ENCODE assay signal across 8 cellular contexts in genomic region chr1:203324103-203325003, GRCh38. TPM values are rescaled to one million over a fixed set of nuclear protein-coding genes. Genes with fewer than 3 reads are reported as not detected.
DNase-seq lines count a peak whose midpoint lies in the region; ATAC-seq and TF ChIP-seq lines count a peak whose summit lies in the region.

No MANE protein-coding gene starts in this region.

- DNase-seq in activated CD8-positive, alpha-beta memory T cell treated with anti-CD3 and anti-CD28 coated beads, Interleukin-2, amount 10 ng/mL, durations not matched to agents 7 days and 5 days: no peak
- no peak for DNase-seq in activated CD8-positive, alpha-beta memory T cell treated with anti-CD3 and anti-CD28 coated beads, Interleukin-2, amount 50 U/mL, for 48 hours
- DNase-seq in activated CD4-positive, alpha-beta memory T cell treated with anti-CD3 and anti-CD28 coated beads, Interleukin-2, amount 10 ng/mL, durations not matched to agents 7 days and 5 days: peak; percentile 34
- no peak for DNase-seq in GM13976 (ENCODE audit: low spot score)
- no peak for DNase-seq in posterior vena cava (ENCODE audit: low spot score)

- ATAC-seq in activated CD8-positive, alpha-beta memory T cell treated with anti-CD3 and anti-CD28 coated beads, Interleukin-2, amount 10 ng/mL, durations not matched to agents 7 days and 5 days: no peak
- ATAC-seq in GM19452 (IDR thresholded peaks at IDR 0.05; ENCODE audit: unreplicated experiment): no peak

- no peaks in the 10 kb centered on the region for H3K27me3 Mint-ChIP-seq in activated CD8-positive, alpha-beta memory T cell treated with anti-CD3 and anti-CD28 coated beads, Interleukin-2, amount 10 ng/mL, durations not matched to agents 7 days and 5 days
- H3K27me3 Mint-ChIP-seq in activated CD4-positive, alpha-beta memory T cell treated with anti-CD3 and anti-CD28 coated beads, Interleukin-2, amount 10 ng/mL, durations not matched to agents 7 days and 5 days: no peaks in the 10 kb centered on the region

- CTCF ChIA-PET in activated CD8-positive, alpha-beta memory T cell treated with anti-CD3 and anti-CD28 coated beads, Interleukin-2, amount 10 ng/mL, durations not matched to agents 7 days and 5 days (lab: Charles Lee): interaction anchor here (0.9 to 9.7 kb wide), 8 partner anchors 7 to 163 kb away, joined by 3 to 227 read pairs (median 74); partner anchors contain the start of gene BTG2
- CTCF ChIA-PET in activated CD4-positive, alpha-beta memory T cell treated with anti-CD3 and anti-CD28 coated beads, Interleukin-2, amount 10 ng/mL, durations not matched to agents 7 days and 5 days (lab: Charles Lee): interaction anchor here (0.6 to 12.4 kb wide), 13 partner anchors 14 to 163 kb away, joined by 3 to 238 read pairs (median 6); partner anchors contain the start of gene BTG2

- peaks cover 34% of the 10 kb centered on the region for H3K4me1 ChIP-seq in iPS-20b (ENCODE audit: insufficient read depth, low read length)
- peaks cover 78% of the 10 kb centered on the region for H3K4me1 ChIP-seq in thymus (ENCODE audit: control insufficient read depth, insufficient read depth, low read length)

- WGBS in thymus: 48% methylated on average over 15 of the region's 15 CpGs

- peak overlapping the region; percentile 73 for H3K27ac Mint-ChIP-seq in activated CD8-positive, alpha-beta memory T cell treated with anti-CD3 and anti-CD28 coated beads, Interleukin-2, amount 10 ng/mL, durations not matched to agents 7 days and 5 days
- H3K27ac Mint-ChIP-seq in activated CD4-positive, alpha-beta memory T cell treated with anti-CD3 and anti-CD28 coated beads, Interleukin-2, amount 10 ng/mL, durations not matched to agents 7 days and 5 days: peak overlapping the region; percentile 67

- H3K27me3 ChIP-seq in iPS-20b (ENCODE audit: insufficient read depth, low read length) (peaks cover 65% of the 10 kb centered on the region), thymus (ENCODE audit: control insufficient read depth, insufficient read depth) (no peaks in the 10 kb centered on the region)

- intact Hi-C loops in posterior vena cava (cut with DNase I): loop anchor here in 1 of 2 donors (5.0 kb wide), 2 partner anchors 52 to 392 kb away; no protein-coding TSS in a partner anchor

- H3K36me3 Mint-ChIP-seq in activated CD8-positive, alpha-beta memory T cell treated with anti-CD3 and anti-CD28 coated beads, Interleukin-2, amount 10 ng/mL, durations not matched to agents 7 days and 5 days: no peaks in the 10 kb centered on the region
- H3K36me3 Mint-ChIP-seq in activated CD4-positive, alpha-beta memory T cell treated with anti-CD3 and anti-CD28 coated beads, Interleukin-2, amount 10 ng/mL, durations not matched to agents 7 days and 5 days (ENCODE audit: low read depth): no peaks in the 10 kb centered on the region

- H3K9ac ChIP-seq in iPS-20b (ENCODE audit: low read depth, low read length): peak overlapping the region; percentile 25; the same call in 1 of the 2 replicates

- H3K9me3 ChIP-seq in iPS-20b (ENCODE audit: insufficient read depth, low read depth, low read length) (no peaks in the 10 kb centered on the region), thymus (ENCODE audit: control insufficient read depth) (no peaks in the 10 kb centered on the region)

- no peaks in the 10 kb centered on the region for H3K36me3 ChIP-seq in iPS-20b (ENCODE audit: insufficient read depth, low read depth, low read length)
- no peaks in the 10 kb centered on the region for H3K36me3 ChIP-seq in thymus (ENCODE audit: control insufficient read depth, insufficient read depth)

- H3K4me3 ChIP-seq in iPS-20b (ENCODE audit: low read length): no peak overlapping the region; the same call in 1 of the 2 replicates
- peak overlapping the region; percentile 53 for H3K4me3 ChIP-seq in thymus (ENCODE audit: low read length)

- peaks cover 83% of the 10 kb centered on the region for H3K4me1 Mint-ChIP-seq in activated CD8-positive, alpha-beta memory T cell treated with anti-CD3 and anti-CD28 coated beads, Interleukin-2, amount 10 ng/mL, durations not matched to agents 7 days and 5 days
- H3K4me1 Mint-ChIP-seq in activated CD4-positive, alpha-beta memory T cell treated with anti-CD3 and anti-CD28 coated beads, Interleukin-2, amount 10 ng/mL, durations not matched to agents 7 days and 5 days: peaks cover 92% of the 10 kb centered on the region

- peak overlapping the region; percentile 27 for H3K4me3 Mint-ChIP-seq in activated CD8-positive, alpha-beta memory T cell treated with anti-CD3 and anti-CD28 coated beads, Interleukin-2, amount 10 ng/mL, durations not matched to agents 7 days and 5 days
- peak overlapping the region; percentile 16 for H3K4me3 Mint-ChIP-seq in activated CD4-positive, alpha-beta memory T cell treated with anti-CD3 and anti-CD28 coated beads, Interleukin-2, amount 10 ng/mL, durations not matched to agents 7 days and 5 days

- in situ Hi-C loops in GM13976 (cut with MboI; ENCODE audit: low sequenced_read_pairs, unreplicated experiment): no loop called here

- TF ChIP-seq CTCF in GM13976 (IDR thresholded peaks at IDR 0.05; ENCODE audit: borderline replicate concordance, control extremely low read depth, extremely low read depth, insufficient read depth, missing control alignments): no peak

- no peaks in the 10 kb centered on the region for H3K9me3 Mint-ChIP-seq in activated CD8-positive, alpha-beta memory T cell treated with anti-CD3 and anti-CD28 coated beads, Interleukin-2, amount 10 ng/mL, durations not matched to agents 7 days and 5 days (ENCODE audit: low read depth)
- H3K9me3 Mint-ChIP-seq in activated CD4-positive, alpha-beta memory T cell treated with anti-CD3 and anti-CD28 coated beads, Interleukin-2, amount 10 ng/mL, durations not matched to agents 7 days and 5 days: no peaks in the 10 kb centered on the region

- POLR2A ChIA-PET in activated CD4-positive, alpha-beta memory T cell treated with anti-CD3 and anti-CD28 coated beads, Interleukin-2, amount 10 ng/mL, durations not matched to agents 7 days and 5 days (lab: Charles Lee): interaction anchor here (1.2 to 10.2 kb wide), 7 partner anchors 12 to 302 kb away, joined by 4 to 433 read pairs (median 53); partner anchors contain the start of gene BTG2

- H3K27ac ChIP-seq in iPS-20b (ENCODE audit: low read length): no peak overlapping the region
- H3K27ac ChIP-seq in thymus (ENCODE audit: low read depth): peak overlapping the region; percentile 96

RNA-seq across cellular contexts. Expression of gene BTG2, which starts 19.0 kb away (rescaled TPM):
- 100 to 1,000 TPM in 1 of 2 experiments, 10 to 100 TPM in 1; 72.2 to 142 TPM for total RNA-seq in activated CD8-positive, alpha-beta memory T cell treated with anti-CD3 and anti-CD28 coated beads, Interleukin-2, amount 10 ng/mL, durations not matched to agents 7 days and 5 days
- 100 to 1,000 TPM; 116 TPM for total RNA-seq in activated CD4-positive, alpha-beta memory T cell treated with anti-CD3 and anti-CD28 coated beads, Interleukin-2, amount 10 ng/mL, durations not matched to agents 7 days and 5 days
- polyA plus RNA-seq in thymus: 171 TPM
- 100 to 1,000 TPM in 1 of 2 donors, 10 to 100 TPM in 1; 64.7 to 153 TPM for total RNA-seq in posterior vena cava

RNA-seq across cellular contexts. Expression of gene FMOD, which starts 26.6 kb away (rescaled TPM):
- under 1 TPM in 1 of 2 experiments, not detected in 1; 0.19 TPM for total RNA-seq in activated CD8-positive, alpha-beta memory T cell treated with anti-CD3 and anti-CD28 coated beads, Interleukin-2, amount 10 ng/mL, durations not matched to agents 7 days and 5 days
- total RNA-seq in activated CD4-positive, alpha-beta memory T cell treated with anti-CD3 and anti-CD28 coated beads, Interleukin-2, amount 10 ng/mL, durations not matched to agents 7 days and 5 days: under 1 TPM; 0.23 to 0.45 TPM
- 7.5 TPM for polyA plus RNA-seq in thymus
- total RNA-seq in posterior vena cava: 100 to 1,000 TPM; 102 to 216 TPM

Comparison
In these comparisons a context has a peak if more than half of its experiments do, and no peak if none do; other contexts are left out.
1. RNA of gene FMOD, which starts 26.6 kb away (total RNA-seq): 102 to 216 TPM in posterior vena cava; 0.23 to 0.45 TPM in activated CD4-positive, alpha-beta memory T cell treated with anti-CD3 and anti-CD28 coated beads, Interleukin-2, amount 10 ng/mL, durations not matched to agents 7 days and 5 days and 0.19 TPM in activated CD8-positive, alpha-beta memory T cell treated with anti-CD3 and anti-CD28 coated beads, Interleukin-2, amount 10 ng/mL, durations not matched to agents 7 days and 5 days; every median in the first group is over 10 times any median in the second.